In genomic region chr11:45209000-45209399, GRCh38 we compare ENCODE assay signal across 16 cellular contexts.
DNase-seq lines count a peak whose midpoint lies in the region; ATAC-seq and TF ChIP-seq lines count a peak whose summit lies in the region.
"Had no signal": no experiment of that assay in that cellular context is flagged by ENCODE, and none has a peak within 500 bp of the region (broad histone marks: within the 10 kb centered on the region; RNA-seq: fewer than 3 reads in every experiment).

No MANE protein-coding gene starts in this region.

- H3K27ac ChIP-seq in ascending aorta (peak overlapping the region; percentile 83 to 84), esophagus squamous epithelium (peak overlapping the region; percentile 67 to 90 (median 82)), ovary (peak overlapping the region; percentile 87 to 90), tibial artery (peak overlapping the region; percentile 69 to 86)
- H3K27ac ChIP-seq: epithelial cell of prostate had no signal

- TF ChIP-seq CTCF in ascending aorta (IDR thresholded peaks at IDR 0.05), result no peak
- no peak for TF ChIP-seq CTCF in esophagus squamous epithelium (IDR thresholded peaks at IDR 0.05)
- no peak for TF ChIP-seq CTCF in ovary (IDR thresholded peaks at IDR 0.05)
- TF ChIP-seq CTCF in tibial artery (IDR thresholded peaks at IDR 0.05), result no peak

- H3K36me3 ChIP-seq in ascending aorta, result peaks cover 24 to 38% of the 10 kb centered on the region in 2 donors
- peaks cover 0 to 91% (median 5%) of the 10 kb centered on the region in 3 donors for H3K36me3 ChIP-seq in esophagus squamous epithelium
- no peaks in the 10 kb centered on the region for H3K36me3 ChIP-seq in ovary
- H3K36me3 ChIP-seq in tibial artery, result peaks cover 23 to 53% (median 24%) of the 10 kb centered on the region in 3 donors

- 88 to 91% methylated on average over 20 to 22 of the region's 23 CpGs for WGBS in esophagus squamous epithelium, 2 donors
- WGBS in ovary, 3 donors, result 72 to 80% (median 76%) methylated on average over 23 of the region's 23 CpGs

- ATAC-seq in GM21515 (IDR thresholded peaks at IDR 0.05; ENCODE audit: unreplicated experiment) (no peak), GM21367 (IDR thresholded peaks at IDR 0.05; ENCODE audit: unreplicated experiment) (no peak)
- ATAC-seq: stimulated activated memory B cell treated with anti-CD40 and anti-IgM and Interleukin-4, amounts not matched to agents 10 μg/mL and 1 μg/mL and 100 μg/mL, for 72 hours had no signal

- no peak for DNase-seq in ascending aorta (ENCODE audit: low spot score in 2 of 2)
- no peak for DNase-seq in esophagus squamous epithelium (lab: John Stamatoyannopoulos, UW)
- DNase-seq in ovary, result peak in 3 of 5 donors; percentile 27 to 44 (median 31)
- no peak for DNase-seq in tibial artery
- DNase-seq in GM19240 (ENCODE audit: insufficient read length, low spot score), result no peak
- no peak for DNase-seq in HK-2 (ENCODE audit: unreplicated experiment)
- DNase-seq: activated naive CD4-positive, alpha-beta T cell treated with anti-CD3 and anti-CD28 coated beads for 36 hours; activated T-cell treated with anti-CD3 and anti-CD28 coated beads for 4 hours; Calu3; glutamatergic neuron; immature natural killer cell; nephron progenitor cell had no signal

- TF ChIP-seq POLR2A in esophagus squamous epithelium (IDR thresholded peaks at IDR 0.05) (no peak), ovary (IDR thresholded peaks at IDR 0.05) (no peak)

- H3K27me3 ChIP-seq in ascending aorta, result no peaks in the 10 kb centered on the region
- no peaks in the 10 kb centered on the region for H3K27me3 ChIP-seq in esophagus squamous epithelium
- H3K27me3 ChIP-seq in ovary, result no peaks in the 10 kb centered on the region
- no peaks in the 10 kb centered on the region for H3K27me3 ChIP-seq in tibial artery

- intact Hi-C loops in ascending aorta (cut with DNase I), result no loop called here
- intact Hi-C loops in esophagus squamous epithelium (cut with DNase I), result no loop called here
- intact Hi-C loops in ovary (cut with DNase I), result loop anchor here in 1 of 4 donors (2.0 kb wide), 1 partner anchor 62 kb away; the partner anchor contains the start of gene PRDM11
- intact Hi-C loops in tibial artery (cut with DNase I; ENCODE audit: low total_unique reads), result no loop called here

- no peak for TF ChIP-seq EP300 in ovary (IDR thresholded peaks at IDR 0.05)

- H3K4me1 ChIP-seq in ascending aorta (peaks cover 18 to 24% of the 10 kb centered on the region in 2 donors), esophagus squamous epithelium (peaks cover 5 to 35% (median 19%) of the 10 kb centered on the region in 3 donors), ovary (ENCODE audit: insufficient read depth) (peaks cover 12% of the 10 kb centered on the region), tibial artery (peaks cover 0 to 33% (median 24%) of the 10 kb centered on the region in 4 donors)

- H3K4me3 ChIP-seq in ascending aorta, result no peak overlapping the region
- no peak overlapping the region for H3K4me3 ChIP-seq in esophagus squamous epithelium
- H3K4me3 ChIP-seq in ovary, result no peak overlapping the region
- no peak overlapping the region for H3K4me3 ChIP-seq in tibial artery

- H3K9me3 ChIP-seq in ascending aorta (no peaks in the 10 kb centered on the region), esophagus squamous epithelium (no peaks in the 10 kb centered on the region), ovary (no peaks in the 10 kb centered on the region), tibial artery (no peaks in the 10 kb centered on the region)

Comparison
In these comparisons a context has a peak if more than half of its experiments do, and no peak if none do; other contexts are left out.
1. DNase-seq: peak in ovary (3 of 5); none in ascending aorta (0 of 2), esophagus squamous epithelium (single experiment), tibial artery (0 of 2), GM19240 (single experiment) and HK-2 (single experiment).
2. Peak in every context shown above with its lines, with median percentiles within 50 percentile points of each other: H3K27ac ChIP-seq.